In genomic region chr12:101021911-101022388, GRCh38 we compare ENCODE assay signal across 11 cellular contexts.
DNase-seq lines count a peak whose midpoint lies in the region; TF ChIP-seq lines count a peak whose summit lies in the region.
"Had no signal": no experiment of that assay in that cellular context is flagged by ENCODE, and none has a peak within 500 bp of the region (broad histone marks: within the 10 kb centered on the region; RNA-seq: fewer than 3 reads in every experiment).

No MANE protein-coding gene starts in this region.

- no peak overlapping the region for H3K27ac Mint-ChIP-seq in activated CD4-positive, alpha-beta T cell treated with anti-CD3 and anti-CD28 coated beads, Interleukin-2, amount 10 ng/mL, durations not matched to agents 7 days and 5 days

- peak; percentile 3 for DNase-seq in DMS 273 (lab: John Stamatoyannopoulos, UW; ENCODE audit: unreplicated experiment)
- DNase-seq in DMS 273 treated with DMSO at 0.1 percent for 48 hours (lab: John Stamatoyannopoulos, UW) = no peak
- peak; percentile 93 for DNase-seq in SK-MEL-5 (ENCODE audit: low read depth, low spot score)
- peak; percentile 93 for DNase-seq in fibroblast of pulmonary artery (ENCODE audit: low read depth)
- DNase-seq in stromal cell of bone marrow (ENCODE audit: low read depth) = peak; percentile 87
- DNase-seq in thyroid gland = no peak
- DNase-seq in activated naive CD4-positive, alpha-beta T cell treated with Interleukin-2 at 50 U/mL for 16 hours = no peak
- no peak for DNase-seq in activated CD4-positive, alpha-beta T cell treated with anti-CD3 and anti-CD28 coated beads, Interleukin-2, amount 10 ng/mL, durations not matched to agents 7 days and 5 days
- DNase-seq: NCI-H1436, ovary had no signal

- no peaks in the 10 kb centered on the region for H3K36me3 Mint-ChIP-seq in activated CD4-positive, alpha-beta T cell treated with anti-CD3 and anti-CD28 coated beads, Interleukin-2, amount 10 ng/mL, durations not matched to agents 7 days and 5 days (ENCODE audit: low read depth)

- H3K4me3 ChIP-seq in fibroblast of pulmonary artery (replicated peaks; ENCODE audit: low read depth, low read length) (no peak overlapping the region), thyroid gland (replicated peaks in 1 of 3) (no peak overlapping the region)
- H3K4me3 ChIP-seq: ovary had no signal

- POLR2A ChIA-PET in activated CD4-positive, alpha-beta T cell treated with anti-CD3 and anti-CD28 coated beads, Interleukin-2, amount 10 ng/mL, durations not matched to agents 7 days and 5 days (lab: Charles Lee) = no interaction called here

- intact Hi-C loops in thyroid gland (cut with DNase I) = no loop called here

- H3K27ac ChIP-seq in thyroid gland = no peak overlapping the region
- H3K27ac ChIP-seq: 22Rv1, ovary had no signal

- TF ChIP-seq CTCF in fibroblast of pulmonary artery (IDR thresholded peaks at IDR 0.05; ENCODE audit: low read length, missing control alignments) (no peak), thyroid gland (IDR thresholded peaks at IDR 0.05) (no peak)

- H3K36me3 ChIP-seq in thyroid gland = no peaks in the 10 kb centered on the region
- H3K36me3 ChIP-seq: ovary had no signal

- no peak for TF ChIP-seq POLR2A in thyroid gland (IDR thresholded peaks at IDR 0.05)

- CTCF ChIA-PET in activated CD4-positive, alpha-beta T cell treated with anti-CD3 and anti-CD28 coated beads, Interleukin-2, amount 10 ng/mL, durations not matched to agents 7 days and 5 days (lab: Charles Lee) = interaction anchor here (0.6 kb wide), 2 partner anchors 10 to 109 kb away, joined by 3 to 4 read pairs; no protein-coding TSS in a partner anchor

- H3K9me3 Mint-ChIP-seq in activated CD4-positive, alpha-beta T cell treated with anti-CD3 and anti-CD28 coated beads, Interleukin-2, amount 10 ng/mL, durations not matched to agents 7 days and 5 days = peaks cover 2% of the 10 kb centered on the region

- H3K4me1 Mint-ChIP-seq in activated CD4-positive, alpha-beta T cell treated with anti-CD3 and anti-CD28 coated beads, Interleukin-2, amount 10 ng/mL, durations not matched to agents 7 days and 5 days = no peaks in the 10 kb centered on the region

- in situ Hi-C loops in SK-MEL-5 (cut with HindIII; ENCODE audit: low pct_unique_long_range_greater_than_20kb, low sequenced_read_pairs) = no loop called here

- H3K4me3 Mint-ChIP-seq in activated CD4-positive, alpha-beta T cell treated with anti-CD3 and anti-CD28 coated beads, Interleukin-2, amount 10 ng/mL, durations not matched to agents 7 days and 5 days = no peak overlapping the region

- H3K27me3 ChIP-seq in thyroid gland = no peaks in the 10 kb centered on the region
- H3K27me3 ChIP-seq: ovary had no signal

- no peaks in the 10 kb centered on the region for H3K27me3 Mint-ChIP-seq in activated CD4-positive, alpha-beta T cell treated with anti-CD3 and anti-CD28 coated beads, Interleukin-2, amount 10 ng/mL, durations not matched to agents 7 days and 5 days

- no peaks in the 10 kb centered on the region for H3K9me3 ChIP-seq in thyroid gland
- H3K9me3 ChIP-seq: ovary had no signal

- no peaks in the 10 kb centered on the region for H3K4me1 ChIP-seq in thyroid gland

Comparison
In these comparisons a context has a peak if more than half of its experiments do, and no peak if none do; other contexts are left out.
1. DNase-seq: peak in DMS 273 (single experiment), SK-MEL-5 (single experiment), fibroblast of pulmonary artery (single experiment) and stromal cell of bone marrow (single experiment); none in DMS 273 treated with DMSO at 0.1 percent for 48 hours (single experiment), thyroid gland (0 of 2), activated naive CD4-positive, alpha-beta T cell treated with Interleukin-2 at 50 U/mL for 16 hours (single experiment) and activated CD4-positive, alpha-beta T cell treated with anti-CD3 and anti-CD28 coated beads, Interleukin-2, amount 10 ng/mL, durations not matched to agents 7 days and 5 days (single experiment).